ENCODE assay signal across 34 cellular contexts in genomic region chr6:46828939-46829338, GRCh38. TPM values are rescaled to one million over a fixed set of nuclear protein-coding genes. Genes with fewer than 3 reads are reported as not detected.
"Had no signal": no experiment of that assay in that cellular context is flagged by ENCODE, and none has a peak within 500 bp of the region (broad histone marks: within the 10 kb centered on the region; RNA-seq: fewer than 3 reads in every experiment).

No MANE protein-coding gene starts in this region.

- H3K9me3 ChIP-seq: esophagus squamous epithelium, gastroesophageal sphincter, heart right ventricle had no signal

- FAIRE-seq: astrocyte, colon had no signal

- H3K27me3 ChIP-seq: brain microvascular endothelial cell, esophagus squamous epithelium, gastroesophageal sphincter had no signal

- H3K27me3 Mint-ChIP-seq: activated CD4-positive, alpha-beta T cell treated with anti-CD3 and anti-CD28 coated beads, Interleukin-2, amount 10 ng/mL, durations not matched to agents 24 days and 14 days had no signal

- H3K9me3 Mint-ChIP-seq: activated CD4-positive, alpha-beta memory T cell treated with anti-CD3 and anti-CD28 coated beads for 36 hours; activated CD4-positive, alpha-beta T cell treated with anti-CD3 and anti-CD28 coated beads, Interleukin-2, amount 10 ng/mL, durations not matched to agents 24 days and 14 days; activated T-cell treated with anti-CD3 and anti-CD28 coated beads, Interleukin-2, amount 50 U/mL, for 24 hours; activated T-cell treated with anti-CD3 and anti-CD28 coated beads, Interleukin-2, amount 50 U/mL, for 72 hours; effector memory CD8-positive, alpha-beta T cell had no signal

- H3K27ac Mint-ChIP-seq: activated CD4-positive, alpha-beta memory T cell treated with anti-CD3 and anti-CD28 coated beads for 36 hours; activated CD4-positive, alpha-beta T cell treated with anti-CD3 and anti-CD28 coated beads for 36 hours; activated CD4-positive, alpha-beta T cell treated with anti-CD3 and anti-CD28 coated beads, Interleukin-2, amount 10 ng/mL, durations not matched to agents 24 days and 14 days; activated naive CD8-positive, alpha-beta T cell; activated T-cell treated with anti-CD3 and anti-CD28 coated beads, Interleukin-2, amount 50 U/mL, for 24 hours; activated T-cell treated with anti-CD3 and anti-CD28 coated beads, Interleukin-2, amount 50 U/mL, for 72 hours; effector memory CD8-positive, alpha-beta T cell had no signal

- H3K4me3 ChIP-seq: esophagus squamous epithelium, gastroesophageal sphincter, heart right ventricle had no signal

- H3K36me3 Mint-ChIP-seq: activated CD4-positive, alpha-beta memory T cell treated with anti-CD3 and anti-CD28 coated beads for 36 hours; activated naive CD8-positive, alpha-beta T cell had no signal

- H3K27ac ChIP-seq: brain microvascular endothelial cell, epithelial cell of prostate, esophagus squamous epithelium, gastroesophageal sphincter, heart right ventricle had no signal

- H3K4me3 Mint-ChIP-seq: activated CD4-positive, alpha-beta memory T cell treated with anti-CD3 and anti-CD28 coated beads for 36 hours; activated CD4-positive, alpha-beta T cell treated with anti-CD3 and anti-CD28 coated beads for 36 hours; activated CD4-positive, alpha-beta T cell treated with anti-CD3 and anti-CD28 coated beads, Interleukin-2, amount 10 ng/mL, durations not matched to agents 24 days and 14 days; activated naive CD8-positive, alpha-beta T cell; activated T-cell treated with anti-CD3 and anti-CD28 coated beads, Interleukin-2, amount 50 U/mL, for 24 hours; activated T-cell treated with anti-CD3 and anti-CD28 coated beads, Interleukin-2, amount 50 U/mL, for 72 hours; effector memory CD8-positive, alpha-beta T cell had no signal

- H3K4me1 Mint-ChIP-seq: activated CD4-positive, alpha-beta T cell treated with anti-CD3 and anti-CD28 coated beads for 36 hours; activated CD4-positive, alpha-beta T cell treated with anti-CD3 and anti-CD28 coated beads, Interleukin-2, amount 10 ng/mL, durations not matched to agents 24 days and 14 days had no signal

- DNase-seq: activated CD4-positive, alpha-beta memory T cell treated with anti-CD3 and anti-CD28 coated beads for 36 hours; activated CD4-positive, alpha-beta T cell treated with anti-CD3 and anti-CD28 coated beads for 36 hours; activated CD4-positive, alpha-beta T cell treated with anti-CD3 and anti-CD28 coated beads, Interleukin-2, amount 10 ng/mL, durations not matched to agents 24 days and 14 days; activated CD4-positive, CD25-positive, alpha-beta regulatory T cell; activated CD4-positive, CD25-positive, alpha-beta regulatory T cell treated with anti-CD3 and anti-CD28 coated beads, Interleukin-2, amount 50 U/mL, for 72 hours; activated CD8-positive, alpha-beta memory T cell treated with anti-CD3 and anti-CD28 coated beads, Interleukin-2, amount 50 U/mL, for 48 hours; activated gamma-delta T cell; activated naive CD4-positive, alpha-beta T cell treated with anti-CD3 and anti-CD28 coated beads, Interleukin-2, amount 50 U/mL, for 16 hours; activated naive CD4-positive, alpha-beta T cell treated with Interleukin-2 at 50 U/mL for 16 hours; activated T-cell treated with anti-CD3 and anti-CD28 coated beads for 4 hours; activated T-cell treated with anti-CD3 and anti-CD28 coated beads, Interleukin-2, amount 50 U/mL, for 24 hours; activated T-cell treated with anti-CD3 and anti-CD28 coated beads, Interleukin-2, amount 50 U/mL, for 72 hours; amniotic stem cell; anterior cingulate cortex; brain microvascular endothelial cell; caudate nucleus; cortex of kidney; dermis blood vessel endothelial cell; effector CD4-positive, alpha-beta T cell; effector memory CD8-positive, alpha-beta T cell; esophagus squamous epithelium; foreskin melanocyte; heart right ventricle; T-helper 2 cell had no signal

- H3K4me1 ChIP-seq: esophagus squamous epithelium, gastroesophageal sphincter, heart right ventricle had no signal

- H3K36me3 ChIP-seq: brain microvascular endothelial cell, esophagus squamous epithelium, gastroesophageal sphincter, heart right ventricle had no signal

RNA-seq across cellular contexts. Expression of gene MEP1A, which starts 35.8 kb away (rescaled TPM):
- total RNA-seq: activated CD4-positive, alpha-beta memory T cell treated with anti-CD3 and anti-CD28 coated beads for 36 hours; activated CD4-positive, alpha-beta T cell treated with anti-CD3 and anti-CD28 coated beads for 36 hours; activated CD4-positive, alpha-beta T cell treated with anti-CD3 and anti-CD28 coated beads, Interleukin-2, amount 10 ng/mL, durations not matched to agents 24 days and 14 days; activated T-cell treated with anti-CD3 and anti-CD28 coated beads, Interleukin-2, amount 50 U/mL, for 72 hours; astrocyte; chondrocyte; dermis blood vessel endothelial cell; fibroblast of lung; fibroblast of villous mesenchyme; gastroesophageal sphincter; glomerular endothelial cell; heart right ventricle; T-helper 1 cell treated with Interleukin-12 subunit alpha and Interleukin-12 subunit beta and Interleukin-4 antibody, amounts not matched to agents 30 ng/mL and 1 ng/mL, for 36 hours had no signal
- polyA plus RNA-seq: fibroblast of lung, heart right ventricle had no signal
